In genomic region chr5:14672082-14672481, GRCh38 we compare ENCODE assay signal across 10 cellular contexts. TPM values are rescaled to one million over a fixed set of nuclear protein-coding genes. Genes with fewer than 3 reads are reported as not detected.
DNase-seq lines count a peak whose midpoint lies in the region; ATAC-seq lines count a peak whose summit lies in the region.
"Had no signal": no experiment of that assay in that cellular context is flagged by ENCODE, and none has a peak within 500 bp of the region (broad histone marks: within the 10 kb centered on the region; RNA-seq: fewer than 3 reads in every experiment).

No MANE protein-coding gene starts in this region.

- peak overlapping the region; percentile 42 to 90 for H3K27ac Mint-ChIP-seq in stimulated activated naive CD8-positive, alpha-beta T cell treated with anti-CD3 and anti-CD28 coated beads, Interleukin-15, amount 100 ng/mL, for 72 hours

- peaks cover 94% of the 10 kb centered on the region for H3K4me1 Mint-ChIP-seq in stimulated activated naive CD8-positive, alpha-beta T cell treated with anti-CD3 and anti-CD28 coated beads, Interleukin-15, amount 100 ng/mL, for 72 hours

- DNase-seq in Right ventricle myocardium inferior (ENCODE audit: missing footprints): no peak
- no peak for DNase-seq in cardiac septum (ENCODE audit: low spot score)
- DNase-seq in NOMO-1 treated with DMSO at 0.1 percent for 48 hours (lab: John Stamatoyannopoulos, UW; ENCODE audit: unreplicated experiment): peak; percentile 61
- peak; percentile 55 for DNase-seq in dermis blood vessel endothelial cell
- DNase-seq in stimulated activated naive CD8-positive, alpha-beta T cell treated with anti-CD3 and anti-CD28 coated beads, Interleukin-15, amount 100 ng/mL, for 72 hours: no peak
- DNase-seq in NCI-H1105 treated with DMSO at 0.1 percent for 48 hours (lab: John Stamatoyannopoulos, UW): no peak
- no peak for DNase-seq in hippocampal formation (lab: John Stamatoyannopoulos, UW)
- DNase-seq: mesendoderm, NCI-H1694 treated with DMSO at 0.1 percent for 48 hours had no signal

- H3K4me3 Mint-ChIP-seq in stimulated activated naive CD8-positive, alpha-beta T cell treated with anti-CD3 and anti-CD28 coated beads, Interleukin-15, amount 100 ng/mL, for 72 hours: peak overlapping the region; percentile 72 to 96

- no peaks in the 10 kb centered on the region for H3K27me3 Mint-ChIP-seq in stimulated activated naive CD8-positive, alpha-beta T cell treated with anti-CD3 and anti-CD28 coated beads, Interleukin-15, amount 100 ng/mL, for 72 hours

- intact Hi-C loops in Right ventricle myocardium inferior (cut with DNase I) (no loop called here), cardiac septum (cut with DNase I) (no loop called here)

- ATAC-seq in Right ventricle myocardium inferior (peak; percentile 17), HG03280 (IDR thresholded peaks at IDR 0.05; ENCODE audit: unreplicated experiment) (no peak)
- no peak for ATAC-seq in stimulated activated naive CD8-positive, alpha-beta T cell treated with anti-CD3 and anti-CD28 coated beads, Interleukin-15, amount 100 ng/mL, for 72 hours

- no peaks in the 10 kb centered on the region for H3K9me3 Mint-ChIP-seq in stimulated activated naive CD8-positive, alpha-beta T cell treated with anti-CD3 and anti-CD28 coated beads, Interleukin-15, amount 100 ng/mL, for 72 hours

RNA-seq across cellular contexts. Expression of gene OTULIN, which starts 7.6 kb away (rescaled TPM):
- 22.4 TPM for total RNA-seq in Right ventricle myocardium inferior
- total RNA-seq in cardiac septum: 29.0 TPM
- 26.3 and 31.0 TPM in 2 replicates for total RNA-seq in dermis blood vessel endothelial cell

Comparison
In these comparisons a context has a peak if more than half of its experiments do, and no peak if none do; other contexts are left out.
1. DNase-seq: peak in NOMO-1 treated with DMSO at 0.1 percent for 48 hours (single experiment) and dermis blood vessel endothelial cell (single experiment); none in Right ventricle myocardium inferior (single experiment), cardiac septum (single experiment), stimulated activated naive CD8-positive, alpha-beta T cell treated with anti-CD3 and anti-CD28 coated beads, Interleukin-15, amount 100 ng/mL, for 72 hours (0 of 2), NCI-H1105 treated with DMSO at 0.1 percent for 48 hours (single experiment) and hippocampal formation (0 of 2).